In the genomic region with DNA sequence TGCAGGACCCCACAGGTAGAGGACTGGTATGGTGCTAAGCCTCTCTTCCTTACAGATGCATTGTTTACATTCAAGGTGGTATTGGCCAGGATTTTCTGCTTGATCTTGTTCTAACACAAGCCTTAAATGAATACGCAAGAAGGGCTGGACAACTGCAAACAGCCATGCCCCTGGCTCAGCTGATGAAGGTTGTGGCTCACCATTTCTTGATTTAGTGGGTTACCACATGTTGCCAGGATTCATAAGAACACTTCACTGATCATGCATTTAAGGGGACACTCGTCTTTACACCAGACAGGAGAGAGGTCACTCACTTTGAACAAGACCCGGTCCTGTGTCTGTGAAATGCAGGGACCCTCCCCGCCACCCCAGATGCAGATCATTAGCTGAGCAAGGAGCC, we compare ENCODE assay signal across 1 cellular context.
TF ChIP-seq lines count a peak whose summit lies in the region.

No MANE protein-coding gene starts in this region.

TF ChIP-seq in GM23338, 12 proteins besides CTCF, POLR2A, EP300 and RAD21 (continued from another document):
- TF ChIP-seq ZNF462 (CRISPR knock-in tag; IDR thresholded peaks at IDR 0.05): no peak
- TF ChIP-seq NANOG (IDR thresholded peaks at IDR 0.05; ENCODE audit: borderline replicate concordance): no peak
